ENCODE assay signal across 22 cellular contexts in the genomic region with DNA sequence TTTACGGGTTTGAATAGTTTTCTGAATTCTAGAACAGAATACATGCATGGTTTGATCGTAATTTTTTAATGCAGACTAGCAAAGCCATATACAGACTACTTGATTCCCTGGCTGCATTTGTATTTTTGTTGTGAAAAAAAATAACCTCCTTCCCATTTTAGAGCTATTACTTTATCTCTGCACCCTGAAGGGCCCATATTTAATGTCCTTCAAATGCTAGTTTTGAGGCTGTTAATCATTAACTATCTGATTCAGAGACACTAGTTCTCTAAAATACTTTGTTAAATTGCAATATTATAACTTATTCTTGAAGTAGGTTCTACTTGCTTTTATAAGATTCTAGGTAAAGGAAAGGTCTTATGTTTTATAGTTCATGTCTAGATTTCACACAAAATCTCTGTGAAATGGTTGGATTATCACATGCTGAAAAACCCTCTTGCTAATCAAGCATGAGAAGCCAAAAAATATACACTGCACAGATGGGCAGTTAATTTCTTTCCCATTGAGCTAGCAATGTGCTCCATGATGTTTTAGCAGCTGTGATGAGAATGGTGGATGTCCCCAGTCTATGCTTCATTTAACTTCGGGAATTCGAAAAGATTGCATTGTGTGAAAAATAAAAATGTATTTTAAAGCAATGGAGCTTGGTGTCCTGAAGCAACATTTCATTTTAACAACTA.
"Had no signal": no experiment of that assay in that cellular context is flagged by ENCODE, and none has a peak within 500 bp of the region (broad histone marks: within the 10 kb centered on the region; RNA-seq: fewer than 3 reads in every experiment).

No MANE protein-coding gene starts in this region.

- H3K36me3 ChIP-seq: esophagus squamous epithelium, left ventricle myocardium inferior, neutrophil, prostate gland, sigmoid colon, uterus had no signal

- H3K4me3 ChIP-seq: esophagus squamous epithelium, left ventricle myocardium inferior, lung, mucosa of descending colon, prostate gland, sigmoid colon, uterus had no signal

- H3K27me3 ChIP-seq: esophagus squamous epithelium, neutrophil, sigmoid colon had no signal

- DNase-seq: activated B cell treated with CpG ODN at 0.5 μM for 24 hours; activated CD4-positive, alpha-beta T cell treated with anti-CD3 and anti-CD28 coated beads, Interleukin-2, amount 50 U/mL, for 1 hour; activated CD8-positive, alpha-beta T cell treated with anti-CD3 and anti-CD28 coated beads for 36 hours; activated naive CD8-positive, alpha-beta T cell treated with anti-CD3 and anti-CD28 coated beads, Interleukin-2, amount 50 U/mL, for 24 hours; activated T-cell treated with anti-CD3 and anti-CD28 coated beads, Interleukin-2, amount 50 U/mL, for 48 hours; dermis blood vessel endothelial cell; effector CD4-positive, alpha-beta T cell; esophagus squamous epithelium; kidney glomerular epithelial cell; left ventricle myocardium inferior; mesendoderm; mucosa of descending colon; sigmoid colon; small intestine; stimulated activated CD4-positive, alpha-beta T cell treated with anti-CD3 and anti-CD28 coated beads, Interleukin-4, amount 100 ng/mL, for 24 hours; stimulated activated naive CD8-positive, alpha-beta T cell treated with anti-CD3 and anti-CD28 coated beads, Interleukin-15, amount 100 ng/mL, for 72 hours; substantia nigra; uterus had no signal

- ATAC-seq: activated CD8-positive, alpha-beta T cell treated with anti-CD3 and anti-CD28 coated beads for 36 hours; activated naive CD8-positive, alpha-beta T cell treated with anti-CD3 and anti-CD28 coated beads, Interleukin-2, amount 50 U/mL, for 24 hours; mucosa of descending colon; stimulated activated effector memory CD8-positive, alpha-beta T cell treated with anti-CD3 and anti-CD28 coated beads, Interleukin-12 subunit alpha, Interleukin-12 subunit beta, amount 100 ng/mL, for 72 hours; stimulated activated naive CD8-positive, alpha-beta T cell treated with anti-CD3 and anti-CD28 coated beads, Interleukin-15, amount 100 ng/mL, for 72 hours had no signal

- H3K4me1 ChIP-seq: esophagus squamous epithelium, left ventricle myocardium inferior, prostate gland, sigmoid colon, uterus had no signal

- H3K9me3 ChIP-seq: esophagus squamous epithelium, left ventricle myocardium inferior, mucosa of descending colon, prostate gland, sigmoid colon, uterus had no signal

- H3K27ac ChIP-seq: esophagus squamous epithelium, left ventricle myocardium inferior, neutrophil, prostate gland, sigmoid colon, uterus had no signal
